Comparison of ENCODE assay signal across 2 cellular contexts in the genomic region with DNA sequence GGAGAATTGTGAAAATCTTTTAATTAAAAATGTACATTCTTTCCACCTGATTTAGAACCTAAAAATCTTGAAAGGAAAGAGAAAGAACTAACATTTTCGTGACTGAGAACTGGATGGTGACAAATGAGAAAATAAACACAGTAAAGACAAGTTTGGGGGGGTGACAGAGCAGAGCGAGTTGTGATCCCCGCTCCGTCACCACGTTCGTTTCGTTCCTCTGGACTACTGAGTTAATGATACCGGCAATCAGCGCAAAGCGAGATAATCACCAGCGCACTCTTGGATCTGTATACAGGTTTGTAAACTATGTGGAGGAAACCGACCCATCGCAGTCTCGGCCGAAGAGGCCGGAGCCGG.
TF ChIP-seq lines count a peak whose summit lies in the region.

No MANE protein-coding gene starts in this region.

TF ChIP-seq in SK-N-SH, 30 proteins besides CTCF, POLR2A, EP300 and RAD21 (continued from another document):
- peak; percentile 56; the same call in 1 of the 2 replicates for TF ChIP-seq MXI1 (IDR thresholded peaks at IDR 0.05; ENCODE audit: low read depth, low read length)
TF ChIP-seq in SK-N-SH: peak in this region for 2.

TF ChIP-seq in SK-N-SH treated with all-trans-retinoic acid at 6 μM for 48 hours, 23 proteins besides CTCF, POLR2A, EP300 and RAD21 (continued from another document):
- TF ChIP-seq, protein P1, sequence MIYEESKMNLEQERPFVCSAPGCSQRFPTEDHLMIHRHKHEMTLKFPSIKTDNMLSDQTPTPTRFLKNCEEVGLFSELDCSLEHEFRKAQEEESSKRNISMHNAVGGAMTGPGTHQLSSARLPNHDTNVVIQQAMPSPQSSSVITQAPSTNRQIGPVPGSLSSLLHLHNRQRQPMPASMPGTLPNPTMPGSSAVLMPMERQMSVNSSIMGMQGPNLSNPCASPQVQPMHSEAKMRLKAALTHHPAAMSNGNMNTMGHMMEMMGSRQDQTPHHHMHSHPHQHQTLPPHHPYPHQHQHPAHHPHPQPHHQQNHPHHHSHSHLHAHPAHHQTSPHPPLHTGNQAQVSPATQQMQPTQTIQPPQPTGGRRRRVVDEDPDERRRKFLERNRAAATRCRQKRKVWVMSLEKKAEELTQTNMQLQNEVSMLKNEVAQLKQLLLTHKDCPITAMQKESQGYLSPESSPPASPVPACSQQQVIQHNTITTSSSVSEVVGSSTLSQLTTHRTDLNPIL (CRISPR knock-in tag; IDR thresholded peaks at IDR 0.05; ENCODE audit: low read depth): no peak
- TF ChIP-seq TCF4 (CRISPR knock-in tag; IDR thresholded peaks at IDR 0.05; ENCODE audit: borderline replicate concordance) (no peak), ZNF8 (CRISPR knock-in tag; IDR thresholded peaks at IDR 0.05) (no peak), PPARA (CRISPR knock-in tag; IDR thresholded peaks at IDR 0.05; ENCODE audit: borderline replicate concordance) (no peak), ESRRG (CRISPR knock-in tag; IDR thresholded peaks at IDR 0.05) (no peak), OSR1 (CRISPR knock-in tag; IDR thresholded peaks at IDR 0.05) (no peak)
- TF ChIP-seq, protein P2, sequence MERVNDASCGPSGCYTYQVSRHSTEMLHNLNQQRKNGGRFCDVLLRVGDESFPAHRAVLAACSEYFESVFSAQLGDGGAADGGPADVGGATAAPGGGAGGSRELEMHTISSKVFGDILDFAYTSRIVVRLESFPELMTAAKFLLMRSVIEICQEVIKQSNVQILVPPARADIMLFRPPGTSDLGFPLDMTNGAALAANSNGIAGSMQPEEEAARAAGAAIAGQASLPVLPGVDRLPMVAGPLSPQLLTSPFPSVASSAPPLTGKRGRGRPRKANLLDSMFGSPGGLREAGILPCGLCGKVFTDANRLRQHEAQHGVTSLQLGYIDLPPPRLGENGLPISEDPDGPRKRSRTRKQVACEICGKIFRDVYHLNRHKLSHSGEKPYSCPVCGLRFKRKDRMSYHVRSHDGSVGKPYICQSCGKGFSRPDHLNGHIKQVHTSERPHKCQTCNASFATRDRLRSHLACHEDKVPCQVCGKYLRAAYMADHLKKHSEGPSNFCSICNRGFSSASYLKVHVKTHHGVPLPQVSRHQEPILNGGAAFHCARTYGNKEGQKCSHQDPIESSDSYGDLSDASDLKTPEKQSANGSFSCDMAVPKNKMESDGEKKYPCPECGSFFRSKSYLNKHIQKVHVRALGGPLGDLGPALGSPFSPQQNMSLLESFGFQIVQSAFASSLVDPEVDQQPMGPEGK (CRISPR knock-in tag; IDR thresholded peaks at IDR 0.05; ENCODE audit: borderline replicate concordance): no peak
- TF ChIP-seq, protein P3, sequence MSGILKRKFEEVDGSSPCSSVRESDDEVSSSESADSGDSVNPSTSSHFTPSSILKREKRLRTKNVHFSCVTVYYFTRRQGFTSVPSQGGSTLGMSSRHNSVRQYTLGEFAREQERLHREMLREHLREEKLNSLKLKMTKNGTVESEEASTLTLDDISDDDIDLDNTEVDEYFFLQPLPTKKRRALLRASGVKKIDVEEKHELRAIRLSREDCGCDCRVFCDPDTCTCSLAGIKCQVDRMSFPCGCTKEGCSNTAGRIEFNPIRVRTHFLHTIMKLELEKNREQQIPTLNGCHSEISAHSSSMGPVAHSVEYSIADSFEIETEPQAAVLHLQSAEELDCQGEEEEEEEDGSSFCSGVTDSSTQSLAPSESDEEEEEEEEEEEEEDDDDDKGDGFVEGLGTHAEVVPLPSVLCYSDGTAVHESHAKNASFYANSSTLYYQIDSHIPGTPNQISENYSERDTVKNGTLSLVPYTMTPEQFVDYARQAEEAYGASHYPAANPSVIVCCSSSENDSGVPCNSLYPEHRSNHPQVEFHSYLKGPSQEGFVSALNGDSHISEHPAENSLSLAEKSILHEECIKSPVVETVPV (CRISPR knock-in tag; IDR thresholded peaks at IDR 0.05): no peak
